8 cellular contexts compared by ENCODE assay signal in genomic region chr2:234368861-234369261, GRCh38.
DNase-seq lines count a peak whose midpoint lies in the region; ATAC-seq, FAIRE-seq and TF ChIP-seq lines count a peak whose summit lies in the region.

No MANE protein-coding gene starts in this region.

- peak; percentile 94 for FAIRE-seq in keratinocyte (lab: Jason Lieb, UNC)

- H3K27ac Mint-ChIP-seq in activated T-cell treated with anti-CD3 and anti-CD28 coated beads, Interleukin-2, amount 50 U/mL, for 72 hours, result peak overlapping the region; percentile 75

- ATAC-seq in activated T-cell treated with anti-CD3 and anti-CD28 coated beads, Interleukin-2, amount 50 U/mL, for 72 hours (replicated peaks in 1 of 2), result peak; percentile 88 to 90
- ATAC-seq in GM18858 (IDR thresholded peaks at IDR 0.05; ENCODE audit: unreplicated experiment) (no peak), HG02759 (IDR thresholded peaks at IDR 0.05; ENCODE audit: unreplicated experiment) (no peak)

- H3K36me3 ChIP-seq in keratinocyte (ENCODE audit: control insufficient read depth in 2 of 2, extremely low read depth in 1 of 2, insufficient read depth in 2 of 2, low read length in 2 of 2) (no peaks in the 10 kb centered on the region), stomach smooth muscle (ENCODE audit: control insufficient read depth in 2 of 2, insufficient read depth in 2 of 2, low read length in 2 of 2) (no peaks in the 10 kb centered on the region)

- dilution Hi-C loops in keratinocyte (cut with MboI; ENCODE audit: extremely low pct_ligation_motif_present, low sequenced_read_pairs), result no loop called here

- H3K27me3 ChIP-seq in keratinocyte (ENCODE audit: control insufficient read depth, extremely low read depth, insufficient read depth, low read length) (no peaks in the 10 kb centered on the region), stomach smooth muscle (ENCODE audit: control insufficient read depth in 1 of 2, insufficient read depth in 2 of 2, low read length in 2 of 2) (no peaks in the 10 kb centered on the region)

- H3K9me3 Mint-ChIP-seq in activated T-cell treated with anti-CD3 and anti-CD28 coated beads, Interleukin-2, amount 50 U/mL, for 72 hours, result no peaks in the 10 kb centered on the region

- peaks cover 55% of the 10 kb centered on the region for H3K4me1 ChIP-seq in keratinocyte (ENCODE audit: control insufficient read depth, extremely low read depth, insufficient read depth, low read length)
- H3K4me1 ChIP-seq in stomach smooth muscle (ENCODE audit: control insufficient read depth, insufficient read depth, low read length), result no peaks in the 10 kb centered on the region

- H3K9me1 ChIP-seq in keratinocyte (ENCODE audit: control insufficient read depth, extremely low read depth, insufficient read depth, low read length), result no peaks in the 10 kb centered on the region

- H3K27ac ChIP-seq in keratinocyte (ENCODE audit: control insufficient read depth, insufficient read depth, low read length) (no peak overlapping the region), stomach smooth muscle (ENCODE audit: low read length) (peak overlapping the region; percentile 18)

- no peaks in the 10 kb centered on the region for H3K27me3 Mint-ChIP-seq in activated T-cell treated with anti-CD3 and anti-CD28 coated beads, Interleukin-2, amount 50 U/mL, for 72 hours (ENCODE audit: low read depth)

- H3K9ac ChIP-seq in keratinocyte (ENCODE audit: control insufficient read depth, extremely low read depth, insufficient read depth, low read length), result no peak overlapping the region
- no peak overlapping the region for H3K9ac ChIP-seq in stomach smooth muscle (ENCODE audit: low read length in 2 of 2)

- H3K4me3 ChIP-seq in keratinocyte (ENCODE audit: control insufficient read depth in 2 of 3, extremely low read depth in 1 of 3, insufficient read depth in 2 of 3, low read depth in 1 of 3, low read length in 3 of 3), result no peak overlapping the region
- no peak overlapping the region for H3K4me3 ChIP-seq in stomach smooth muscle (ENCODE audit: low read length in 2 of 2)

- peak in 1 of 3 experiments; percentile 4 for TF ChIP-seq CTCF in keratinocyte (optimal IDR thresholded peaks at IDR 0.05 in 1 of 3, IDR thresholded peaks at IDR 0.05 in 1 of 3, conservative IDR thresholded peaks at IDR 0.05 in 1 of 3; ENCODE audit: extremely low read depth in 1 of 3, insufficient read depth in 2 of 3, low read length in 3 of 3)

- no peaks in the 10 kb centered on the region for H3K79me2 ChIP-seq in keratinocyte (ENCODE audit: control insufficient read depth, insufficient read depth, low read length)

- no peak overlapping the region for H3K4me2 ChIP-seq in keratinocyte (ENCODE audit: control insufficient read depth, extremely low read depth, insufficient read depth, low read depth, low read length)

- DNase-seq in Ammon's horn (ENCODE audit: low spot score) (peak; percentile 6), NCI-H2081 (lab: John Stamatoyannopoulos, UW) (peak; percentile 54 to 78), keratinocyte (ENCODE audit: low read depth, low spot score) (peak; percentile 41), germinal center (ENCODE audit: low spot score) (no peak)
- peak; percentile 59 to 67 for DNase-seq in activated T-cell treated with anti-CD3 and anti-CD28 coated beads, Interleukin-2, amount 50 U/mL, for 72 hours

- peaks cover 0 to 2% of the 10 kb centered on the region in 2 donors for H3K36me3 Mint-ChIP-seq in activated T-cell treated with anti-CD3 and anti-CD28 coated beads, Interleukin-2, amount 50 U/mL, for 72 hours (ENCODE audit: insufficient read depth in 2 of 2)

- peak overlapping the region; percentile 50 to 63 for H3K4me3 Mint-ChIP-seq in activated T-cell treated with anti-CD3 and anti-CD28 coated beads, Interleukin-2, amount 50 U/mL, for 72 hours

- H3K4me1 Mint-ChIP-seq in activated T-cell treated with anti-CD3 and anti-CD28 coated beads, Interleukin-2, amount 50 U/mL, for 72 hours (ENCODE audit: low read depth), result peaks cover 78% of the 10 kb centered on the region

- no peaks in the 10 kb centered on the region for H3K9me3 ChIP-seq in keratinocyte (ENCODE audit: control insufficient read depth, low read depth, low read length)
- no peaks in the 10 kb centered on the region for H3K9me3 ChIP-seq in stomach smooth muscle (ENCODE audit: control insufficient read depth in 2 of 2, low read length in 2 of 2)

- no peaks in the 10 kb centered on the region for H4K20me1 ChIP-seq in keratinocyte (ENCODE audit: control insufficient read depth, extremely low read depth, insufficient read depth, low read length)

- no peak overlapping the region for H2AFZ ChIP-seq in keratinocyte (ENCODE audit: control insufficient read depth, low read length)

Comparison
In these comparisons a context has a peak if more than half of its experiments do, and no peak if none do; other contexts are left out.
1. ATAC-seq: peak in activated T-cell treated with anti-CD3 and anti-CD28 coated beads, Interleukin-2, amount 50 U/mL, for 72 hours (2 of 2); none in GM18858 (single experiment) and HG02759 (single experiment).